ENCODE assay signal across 8 cellular contexts in the genomic region with DNA sequence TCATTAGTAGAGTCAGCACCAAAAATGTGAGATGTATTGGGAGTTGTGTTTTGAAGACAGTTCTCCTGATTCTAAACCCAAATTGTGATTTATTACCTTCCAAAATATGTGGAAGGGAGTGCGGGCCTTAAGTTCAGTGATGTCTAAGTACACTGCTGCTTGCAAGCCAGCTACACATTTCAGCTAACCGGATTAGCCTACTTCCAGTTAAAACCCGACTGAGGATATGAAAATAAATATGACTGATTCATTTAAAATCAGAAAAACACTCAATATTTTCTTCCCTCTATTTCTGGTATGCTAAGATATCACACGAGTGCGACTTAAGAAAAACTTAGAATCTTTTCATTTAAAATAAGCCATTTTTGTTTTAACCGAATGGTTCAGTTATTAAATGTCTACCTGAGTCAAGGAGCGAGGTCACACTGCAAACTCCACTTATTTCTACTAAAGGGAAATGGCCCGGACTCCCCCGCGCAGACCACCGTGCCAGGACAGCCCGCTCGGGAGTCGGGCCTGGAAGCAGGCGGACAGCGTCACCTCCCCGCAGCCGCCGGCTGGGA. TPM values are rescaled to one million over a fixed set of nuclear protein-coding genes. Genes with fewer than 3 reads are reported as not detected.
DNase-seq lines count a peak whose midpoint lies in the region; ATAC-seq and TF ChIP-seq lines count a peak whose summit lies in the region.

No MANE protein-coding gene starts in this region.

- no peaks in the 10 kb centered on the region for H3K27me3 ChIP-seq in CD4-positive, alpha-beta memory T cell (ENCODE audit: insufficient read depth, low read length)
- H3K27me3 ChIP-seq in breast epithelium: no peaks in the 10 kb centered on the region
- no peaks in the 10 kb centered on the region for H3K27me3 ChIP-seq in lung (ENCODE audit: control insufficient read depth, insufficient read depth)

- H3K27ac Mint-ChIP-seq in CD4-positive, alpha-beta memory T cell: peak overlapping the region in 3 of 7 donors; percentile 58 to 70 (median 64)
- H3K27ac Mint-ChIP-seq in IgD-negative memory B cell: no peak overlapping the region

- peak overlapping the region; percentile 78 to 93 (median 86) for H3K4me3 Mint-ChIP-seq in CD4-positive, alpha-beta memory T cell
- peak overlapping the region; percentile 63 to 89 (median 82) for H3K4me3 Mint-ChIP-seq in IgD-negative memory B cell

- WGBS in lung, 2 donors: 22 to 29% methylated on average over 19 of the region's 19 CpGs
- WGBS in urinary bladder: 8% methylated on average over 19 of the region's 19 CpGs

- H3K4me3 ChIP-seq in CD4-positive, alpha-beta memory T cell (ENCODE audit: low read length in 2 of 2): peak overlapping the region in 1 of 2 donors; percentile 64
- peak overlapping the region; percentile 75 to 91 (median 81) for H3K4me3 ChIP-seq in breast epithelium
- H3K4me3 ChIP-seq in lung: peak overlapping the region; percentile 34
- H3K4me3 ChIP-seq in urinary bladder (ENCODE audit: low read depth, low read length): peak overlapping the region; percentile 60

- POLR2A ChIA-PET in CD4-positive, alpha-beta memory T cell (lab: Charles Lee; ENCODE audit: partially characterized antibody): no interaction called here

- TF ChIP-seq CTCF in breast epithelium (IDR thresholded peaks at IDR 0.05) (no peak), lung (IDR thresholded peaks at IDR 0.05; ENCODE audit: control extremely low read depth, extremely low read depth) (no peak)

- TF ChIP-seq POLR2A in breast epithelium (IDR thresholded peaks at IDR 0.05): no peak

- peak; percentile 56 for ATAC-seq in lung (ENCODE audit: insufficient read depth, low FRiP score)

- no peaks in the 10 kb centered on the region for H3K9me3 ChIP-seq in CD4-positive, alpha-beta memory T cell (ENCODE audit: control insufficient read depth in 1 of 2, low read length in 2 of 2)
- H3K9me3 ChIP-seq in breast epithelium (no peaks in the 10 kb centered on the region), lung (ENCODE audit: control insufficient read depth in 2 of 2, insufficient read depth in 1 of 2, low read length in 1 of 2) (no peaks in the 10 kb centered on the region)

- H3K4me1 ChIP-seq in CD4-positive, alpha-beta memory T cell (ENCODE audit: insufficient read depth, low read length): peaks cover 13% of the 10 kb centered on the region
- peaks cover 0 to 3% of the 10 kb centered on the region in 2 donors for H3K4me1 ChIP-seq in breast epithelium
- H3K4me1 ChIP-seq in lung (ENCODE audit: control insufficient read depth in 2 of 2, insufficient read depth in 2 of 2, low read length in 2 of 2): peaks cover 2 to 12% of the 10 kb centered on the region in 2 donors
- H3K4me1 ChIP-seq in urinary bladder (ENCODE audit: insufficient read depth): no peaks in the 10 kb centered on the region

- peaks cover 0 to 10% (median 5%) of the 10 kb centered on the region in 4 donors for H3K4me1 Mint-ChIP-seq in CD4-positive, alpha-beta memory T cell
- peaks cover 0 to 4% (median 2%) of the 10 kb centered on the region in 3 donors for H3K4me1 Mint-ChIP-seq in IgD-negative memory B cell

- DNase-seq in CD4-positive, alpha-beta memory T cell: no peak
- no peak for DNase-seq in breast epithelium (ENCODE audit: low spot score in 2 of 2)
- DNase-seq in lung (ENCODE audit: low spot score): no peak
- no peak for DNase-seq in NCI-H226
- DNase-seq in posterior vena cava (ENCODE audit: low spot score): no peak
- no peak for DNase-seq in GM19240 (ENCODE audit: insufficient read length, low spot score)

- H3K9me3 Mint-ChIP-seq in CD4-positive, alpha-beta memory T cell: no peaks in the 10 kb centered on the region
- H3K9me3 Mint-ChIP-seq in IgD-negative memory B cell: no peaks in the 10 kb centered on the region

- intact Hi-C loops in CD4-positive, alpha-beta memory T cell (cut with micrococcal nuclease): no loop called here
- intact Hi-C loops in breast epithelium (cut with DNase I; ENCODE audit: low total_unique reads) (no loop called here), posterior vena cava (cut with DNase I) (no loop called here)

- H3K36me3 Mint-ChIP-seq in CD4-positive, alpha-beta memory T cell: no peaks in the 10 kb centered on the region
- no peaks in the 10 kb centered on the region for H3K36me3 Mint-ChIP-seq in IgD-negative memory B cell

- CTCF ChIA-PET in CD4-positive, alpha-beta memory T cell (lab: Charles Lee; ENCODE audit: partially characterized antibody): interaction anchor here (0.9 kb wide), 1 partner anchor 8 kb away, joined by 4 read pairs; no protein-coding TSS in a partner anchor

- peaks cover 18 to 30% of the 10 kb centered on the region in 2 donors for H3K27me3 Mint-ChIP-seq in CD4-positive, alpha-beta memory T cell
- H3K27me3 Mint-ChIP-seq in IgD-negative memory B cell: peaks cover 26% of the 10 kb centered on the region

- H3K36me3 ChIP-seq in CD4-positive, alpha-beta memory T cell (ENCODE audit: insufficient read depth, low read length): no peaks in the 10 kb centered on the region
- H3K36me3 ChIP-seq in breast epithelium (no peaks in the 10 kb centered on the region), lung (ENCODE audit: control insufficient read depth in 2 of 2, insufficient read depth in 2 of 2, low read length in 2 of 2) (no peaks in the 10 kb centered on the region), urinary bladder (ENCODE audit: insufficient read depth) (no peaks in the 10 kb centered on the region)

- H3K27ac ChIP-seq in CD4-positive, alpha-beta memory T cell (ENCODE audit: low read depth, low read length): no peak overlapping the region
- peak overlapping the region; percentile 90 to 97 for H3K27ac ChIP-seq in breast epithelium
- peak overlapping the region in 1 of 2 donors; percentile 84 for H3K27ac ChIP-seq in lung (ENCODE audit: low read depth in 1 of 2, low read length in 1 of 2)
- peak overlapping the region; percentile 93 for H3K27ac ChIP-seq in urinary bladder (ENCODE audit: low read depth)

RNA-seq across cellular contexts. Expression of a gene that starts 0.8 kb away (rescaled TPM):
- total RNA-seq in CD4-positive, alpha-beta memory T cell: under 1 TPM; 0.23 to 0.33 TPM
- polyA plus RNA-seq in CD4-positive, alpha-beta memory T cell: under 1 TPM in 1 of 2 donors, not detected in 1; 0.87 TPM
- polyA plus RNA-seq in IgD-negative memory B cell (0.15 TPM), lung (10 to 100 TPM in 1 of 2 donors, 1 to 10 TPM in 1; 6.6 to 10.5 TPM), urinary bladder (95.1 TPM)
- total RNA-seq in breast epithelium (100 to 1,000 TPM in 1 of 3 donors, 10 to 100 TPM in 2; 20.0 to 128 (median 98.2) TPM), lung (10 to 100 TPM in 1 of 2 donors, 1 to 10 TPM in 1; 6.8 to 12.8 TPM), urinary bladder (48.4 TPM), posterior vena cava (100 to 1,000 TPM; 119 to 126 TPM)

Comparison
In these comparisons a context has a peak if more than half of its experiments do, and no peak if none do; other contexts are left out.
1. RNA of a gene that starts 0.8 kb away (total RNA-seq): 119 to 126 TPM in posterior vena cava, 20.0 to 128 TPM in breast epithelium, 48.4 TPM in urinary bladder (single experiment) and 6.8 to 12.8 TPM in lung; 0.23 to 0.33 TPM in CD4-positive, alpha-beta memory T cell; every median in the first group is over 4 times any median in the second.